In the genomic region with DNA sequence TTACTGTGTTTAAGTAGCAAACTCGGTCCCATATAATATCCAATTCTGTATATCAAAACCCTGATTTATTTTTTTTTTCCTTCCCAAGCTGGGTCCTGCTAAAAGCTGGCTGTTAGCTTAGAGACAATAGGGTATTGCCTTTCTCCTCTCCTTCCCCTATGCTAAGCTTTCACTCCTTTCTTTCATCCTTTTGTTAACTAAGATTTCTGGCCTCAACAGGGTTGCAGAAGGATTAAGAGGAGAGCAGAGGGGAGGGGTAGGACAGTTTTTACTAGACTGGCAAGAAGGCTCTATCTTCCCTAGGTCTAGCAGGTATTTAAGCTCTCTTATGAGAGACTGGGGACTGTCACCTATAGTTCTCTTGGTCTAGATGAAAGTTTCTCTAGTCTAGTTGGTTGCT, we compare ENCODE assay signal across 1 cellular context.
TF ChIP-seq lines count a peak whose summit lies in the region.

No MANE protein-coding gene starts in this region.

TF ChIP-seq in GM12878, 131 proteins besides CTCF, POLR2A, EP300 and RAD21 (continued from another document):
- TF ChIP-seq, protein P1, sequence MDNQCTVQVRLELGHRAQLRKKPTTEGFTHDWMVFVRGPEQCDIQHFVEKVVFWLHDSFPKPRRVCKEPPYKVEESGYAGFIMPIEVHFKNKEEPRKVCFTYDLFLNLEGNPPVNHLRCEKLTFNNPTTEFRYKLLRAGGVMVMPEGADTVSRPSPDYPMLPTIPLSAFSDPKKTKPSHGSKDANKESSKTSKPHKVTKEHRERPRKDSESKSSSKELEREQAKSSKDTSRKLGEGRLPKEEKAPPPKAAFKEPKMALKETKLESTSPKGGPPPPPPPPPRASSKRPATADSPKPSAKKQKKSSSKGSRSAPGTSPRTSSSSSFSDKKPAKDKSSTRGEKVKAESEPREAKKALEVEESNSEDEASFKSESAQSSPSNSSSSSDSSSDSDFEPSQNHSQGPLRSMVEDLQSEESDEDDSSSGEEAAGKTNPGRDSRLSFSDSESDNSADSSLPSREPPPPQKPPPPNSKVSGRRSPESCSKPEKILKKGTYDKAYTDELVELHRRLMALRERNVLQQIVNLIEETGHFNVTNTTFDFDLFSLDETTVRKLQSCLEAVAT (IDR thresholded peaks at IDR 0.05), result no peak
- TF ChIP-seq SIN3A (IDR thresholded peaks at IDR 0.05; ENCODE audit: low read depth, low read length) (no peak), SRF (IDR thresholded peaks at IDR 0.05; ENCODE audit: low read depth in 2 of 2, low read length in 2 of 2) (no peak), EZH2 (IDR thresholded peaks at IDR 0.05; ENCODE audit: borderline replicate concordance, control insufficient read depth, low read depth, low read length) (no peak), POLR2AphosphoS2 (IDR thresholded peaks at IDR 0.05; ENCODE audit: low read depth, low read length) (no peak)
TF ChIP-seq in GM12878: peak in this region for 0.
